12 cellular contexts compared by ENCODE assay signal in genomic region chr13:20461481-20461859, GRCh38.
DNase-seq lines count a peak whose midpoint lies in the region; ATAC-seq and TF ChIP-seq lines count a peak whose summit lies in the region.
"Had no signal": no experiment of that assay in that cellular context is flagged by ENCODE, and none has a peak within 500 bp of the region (broad histone marks: within the 10 kb centered on the region; RNA-seq: fewer than 3 reads in every experiment).

No MANE protein-coding gene starts in this region.

- H3K36me3 ChIP-seq in BLaER1 treated with 17β-estradiol and CSF1 and Interleukin-3, amounts not matched to agents 10 nM and 100 nM = peaks cover 0 to 4% (median 0%) of the 10 kb centered on the region in 11 experiments; a peak in 2 of 22 replicates
- H3K36me3 ChIP-seq in Loucy (ENCODE audit: insufficient read depth, low read length) = no peaks in the 10 kb centered on the region

- no peak overlapping the region for H3K9ac ChIP-seq in BLaER1 treated with 17β-estradiol and CSF1 and Interleukin-3, amounts not matched to agents 10 nM and 100 nM
- H3K9ac ChIP-seq in Loucy (ENCODE audit: low read depth, low read length, poor library complexity, severe bottlenecking) = peak overlapping the region; percentile 37

- H3K9me3 ChIP-seq in BLaER1 treated with 17β-estradiol and CSF1 and Interleukin-3, amounts not matched to agents 10 nM and 100 nM (replicated peaks in 1 of 11) = peaks cover 0 to 9% (median 4%) of the 10 kb centered on the region in 11 experiments; a peak in 3 of 22 replicates
- H3K9me3 ChIP-seq in Loucy (ENCODE audit: insufficient read depth, low read depth, low read length) = no peaks in the 10 kb centered on the region

- no peak overlapping the region for H2AFZ ChIP-seq in Loucy (ENCODE audit: low read length)

- H3F3A ChIP-seq in Loucy (ENCODE audit: low read depth) = peaks cover 9% of the 10 kb centered on the region

- TF ChIP-seq POLR2A in erythroblast (IDR thresholded peaks at IDR 0.05; ENCODE audit: low read length) = no peak

- H4K20me1 ChIP-seq in BLaER1 treated with 17β-estradiol and CSF1 and Interleukin-3, amounts not matched to agents 10 nM and 100 nM = no peaks in the 10 kb centered on the region
- H4K20me1 ChIP-seq in Loucy (ENCODE audit: insufficient read depth, low read length, poor library complexity, severe bottlenecking) = no peaks in the 10 kb centered on the region

- peak overlapping the region in 8 of 11 experiments; percentile 11 to 70 (median 54); a peak in 8 of 22 replicates for H3K4me2 ChIP-seq in BLaER1 treated with 17β-estradiol and CSF1 and Interleukin-3, amounts not matched to agents 10 nM and 100 nM
- peak overlapping the region; percentile 47 for H3K4me2 ChIP-seq in Loucy (ENCODE audit: low read depth, low read length, poor library complexity, severe bottlenecking)

- ATAC-seq in HG02840 (IDR thresholded peaks at IDR 0.05; ENCODE audit: low FRiP score, unreplicated experiment) = no peak
- no peak for ATAC-seq in HG02571 (IDR thresholded peaks at IDR 0.05; ENCODE audit: unreplicated experiment)
- ATAC-seq: T-helper 17 cell had no signal

- H3K9me2 ChIP-seq in Loucy (replicated peaks; ENCODE audit: low read depth, low read length) = no peaks in the 10 kb centered on the region

- peak overlapping the region in 2 of 11 experiments; percentile 1 to 7; a peak in 2 of 22 replicates for H3K27ac ChIP-seq in BLaER1 treated with 17β-estradiol and CSF1 and Interleukin-3, amounts not matched to agents 10 nM and 100 nM

- H3K27me3 ChIP-seq in BLaER1 treated with 17β-estradiol and CSF1 and Interleukin-3, amounts not matched to agents 10 nM and 100 nM = no peaks in the 10 kb centered on the region
- H3K27me3 ChIP-seq in Loucy (ENCODE audit: insufficient read depth, low read length, poor library complexity, severe bottlenecking) = no peaks in the 10 kb centered on the region

- H3K4me1 ChIP-seq in BLaER1 treated with 17β-estradiol and CSF1 and Interleukin-3, amounts not matched to agents 10 nM and 100 nM = peaks cover 7 to 39% (median 27%) of the 10 kb centered on the region in 10 experiments
- peaks cover 42% of the 10 kb centered on the region for H3K4me1 ChIP-seq in Loucy (ENCODE audit: insufficient read depth, low read length, poor library complexity, severe bottlenecking)

- DNase-seq in astrocyte of the hippocampus (ENCODE audit: low read depth, low spot score) = peak; percentile 82
- peak; percentile 19 for DNase-seq in myocyte (ENCODE audit: low read depth)
- no peak for DNase-seq in DMS79 treated with DMSO at 0.1 percent for 48 hours (lab: John Stamatoyannopoulos, UW)
- DNase-seq in erythroblast (lab: John Stamatoyannopoulos, UW) = no peak
- DNase-seq: aorta, DMS53, NCI-H526, T-helper 17 cell had no signal

- H3K79me2 ChIP-seq in Loucy (ENCODE audit: insufficient read depth, low read length) = no peaks in the 10 kb centered on the region

- H3K4me3 ChIP-seq in BLaER1 treated with 17β-estradiol and CSF1 and Interleukin-3, amounts not matched to agents 10 nM and 100 nM = no peak overlapping the region
- H3K4me3 ChIP-seq in Loucy (ENCODE audit: low read length, poor library complexity, severe bottlenecking) = no peak overlapping the region

- no peak for TF ChIP-seq CTCF in Loucy (conservative IDR thresholded peaks at IDR 0.05; ENCODE audit: low read length)

Comparison
In these comparisons a context has a peak if more than half of its experiments do, and no peak if none do; other contexts are left out.
1. DNase-seq: peak in astrocyte of the hippocampus (single experiment) and myocyte (single experiment); none in DMS79 treated with DMSO at 0.1 percent for 48 hours (single experiment) and erythroblast (0 of 2).